ENCODE assay signal across 1 cellular context in genomic region chr12:12714276-12715001, GRCh38.
TF ChIP-seq lines count a peak whose summit lies in the region.

No MANE protein-coding gene starts in this region.

TF ChIP-seq in SK-N-SH, 30 proteins besides CTCF, POLR2A, EP300 and RAD21 (continued from another document):
- TF ChIP-seq REST (IDR thresholded peaks at IDR 0.05; ENCODE audit: low read depth, low read length): no peak
- no peak for TF ChIP-seq PBX3 (IDR thresholded peaks at IDR 0.05)
- TF ChIP-seq USF2 (IDR thresholded peaks at IDR 0.05; ENCODE audit: borderline replicate concordance, low read depth, low read length): no peak
- TF ChIP-seq RXRA (IDR thresholded peaks at IDR 0.05; ENCODE audit: borderline replicate concordance, low read depth): no peak
- no peak for TF ChIP-seq MXI1 (IDR thresholded peaks at IDR 0.05; ENCODE audit: low read depth, low read length)
- TF ChIP-seq SMC3 (IDR thresholded peaks at IDR 0.05; ENCODE audit: low read depth, low read length): no peak
